In genomic region chr10:44114441-44114840, GRCh38 we compare ENCODE assay signal across 1 cellular context.
TF ChIP-seq lines count a peak whose summit lies in the region.

No MANE protein-coding gene starts in this region.

TF ChIP-seq in HepG2, 621 proteins besides CTCF, POLR2A, EP300 and RAD21 (continued from another document):
- no peak for TF ChIP-seq ZNF431 (CRISPR knock-in tag; IDR thresholded peaks at IDR 0.05; ENCODE audit: borderline replicate concordance, low read depth)
- no peak for TF ChIP-seq ZNF772 (CRISPR knock-in tag; IDR thresholded peaks at IDR 0.05)
- TF ChIP-seq ZSCAN9 (CRISPR knock-in tag; IDR thresholded peaks at IDR 0.05; ENCODE audit: borderline replicate concordance): no peak
- TF ChIP-seq HMG20A (CRISPR knock-in tag; IDR thresholded peaks at IDR 0.05; ENCODE audit: borderline replicate concordance): no peak
- no peak for TF ChIP-seq SNRNP70 (IDR thresholded peaks at IDR 0.05; ENCODE audit: low read depth, low read length)
- no peak for TF ChIP-seq ZNF879 (CRISPR knock-in tag; IDR thresholded peaks at IDR 0.05)
- no peak for TF ChIP-seq ZNF652 (CRISPR knock-in tag; IDR thresholded peaks at IDR 0.05; ENCODE audit: borderline replicate concordance, low read depth)
- TF ChIP-seq TBP (CRISPR knock-in tag; IDR thresholded peaks at IDR 0.05): no peak
- TF ChIP-seq RARA (CRISPR knock-in tag; IDR thresholded peaks at IDR 0.05): peak; percentile 9; the same call in 1 of the 2 replicates
- TF ChIP-seq HNF4A (CRISPR knock-in tag; IDR thresholded peaks at IDR 0.05): peak; percentile 66
- no peak for TF ChIP-seq ZNF225 (CRISPR knock-in tag; IDR thresholded peaks at IDR 0.05)
